ENCODE assay signal across 1 cellular context in the genomic region with DNA sequence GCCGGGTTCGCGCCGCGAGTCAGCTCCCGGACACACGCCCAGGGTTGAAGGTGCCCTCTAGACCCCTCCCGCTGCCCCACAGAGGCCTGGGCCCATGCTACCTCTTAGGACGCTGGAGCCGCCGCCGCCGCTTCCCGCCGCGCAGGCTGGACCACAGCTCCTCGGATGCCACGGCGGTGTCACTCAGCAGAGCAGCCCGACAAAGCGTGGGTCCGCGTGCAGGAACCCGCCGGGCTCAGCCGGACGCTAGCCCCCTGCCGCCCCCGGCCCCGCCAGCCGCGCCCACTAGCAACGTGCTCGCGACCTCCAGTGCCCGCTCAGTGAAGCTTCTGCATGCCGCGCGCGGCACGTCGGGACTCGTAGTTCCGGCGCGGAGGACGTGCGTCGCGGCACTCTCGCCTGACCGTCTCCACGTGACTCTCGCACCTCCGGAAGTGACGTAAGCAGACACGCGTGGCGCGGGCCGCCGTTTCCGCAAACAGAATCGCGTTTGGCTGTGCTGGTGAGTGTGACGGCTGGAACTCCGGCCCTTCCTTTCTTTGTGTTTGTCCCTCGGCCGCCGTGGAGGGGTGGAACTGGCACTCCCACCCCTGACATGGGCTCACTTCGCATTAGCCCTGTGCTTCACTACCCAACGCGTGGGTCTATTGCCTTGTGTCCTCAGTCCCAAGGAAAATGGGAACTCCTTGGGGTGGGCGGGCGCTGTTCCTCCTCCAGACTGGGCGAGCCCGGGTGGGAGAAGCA.
TF ChIP-seq lines count a peak whose summit lies in the region.

TSS of gene FAM210A (minus strand) at position 331 of the 744 bp plus-strand sequence. CDS start 44,481 bp downstream, outside the sequence.
TSS of gene RNMT (plus strand) at position 446 of the 744 bp plus-strand sequence. CDS start 4,845 bp downstream, outside the sequence.

TF ChIP-seq in HepG2, 621 proteins besides CTCF, POLR2A, EP300 and RAD21 (continued from another document and continues in another):
- peak; percentile 91 for TF ChIP-seq ASH2L (IDR thresholded peaks at IDR 0.05; ENCODE audit: insufficient read length, low read depth, low read length)
- TF ChIP-seq ZNF383 (CRISPR knock-in tag; IDR thresholded peaks at IDR 0.05; ENCODE audit: borderline replicate concordance) = no peak
- TF ChIP-seq, protein P1, sequence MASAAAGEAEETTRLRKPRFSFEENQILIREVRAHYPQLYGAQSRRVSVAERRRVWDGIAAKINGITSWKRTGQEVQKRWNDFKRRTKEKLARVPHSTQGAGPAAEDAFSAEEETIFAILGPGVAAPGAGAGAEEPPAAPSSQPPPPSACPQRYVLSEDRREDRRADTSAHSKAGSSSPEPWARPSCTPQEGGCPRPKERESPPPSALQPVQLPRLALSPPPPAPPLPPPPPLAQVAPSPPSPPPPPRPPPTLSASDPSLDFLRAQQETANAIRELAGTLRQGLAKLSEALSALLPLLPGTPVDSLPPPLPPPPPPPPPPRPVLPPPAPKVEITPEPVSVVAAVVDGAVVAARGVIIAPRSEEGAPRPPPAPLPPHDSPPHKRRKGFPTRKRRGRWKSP (CRISPR knock-in tag; IDR thresholded peaks at IDR 0.05) = peak; percentile 83; the same call in 1 of the 2 replicates
- TF ChIP-seq TOPORS (CRISPR knock-in tag; IDR thresholded peaks at IDR 0.05) = peak; percentile 80
- TF ChIP-seq ZNF138 (CRISPR knock-in tag; IDR thresholded peaks at IDR 0.05; ENCODE audit: low read depth) = peak; percentile 24; the same call in 1 of the 2 replicates
- TF ChIP-seq ZSCAN29 (CRISPR knock-in tag; conservative IDR thresholded peaks at IDR 0.05) = no peak
- TF ChIP-seq ZNF776 (CRISPR knock-in tag; IDR thresholded peaks at IDR 0.05) = peak; percentile 91
- TF ChIP-seq, protein P2, sequence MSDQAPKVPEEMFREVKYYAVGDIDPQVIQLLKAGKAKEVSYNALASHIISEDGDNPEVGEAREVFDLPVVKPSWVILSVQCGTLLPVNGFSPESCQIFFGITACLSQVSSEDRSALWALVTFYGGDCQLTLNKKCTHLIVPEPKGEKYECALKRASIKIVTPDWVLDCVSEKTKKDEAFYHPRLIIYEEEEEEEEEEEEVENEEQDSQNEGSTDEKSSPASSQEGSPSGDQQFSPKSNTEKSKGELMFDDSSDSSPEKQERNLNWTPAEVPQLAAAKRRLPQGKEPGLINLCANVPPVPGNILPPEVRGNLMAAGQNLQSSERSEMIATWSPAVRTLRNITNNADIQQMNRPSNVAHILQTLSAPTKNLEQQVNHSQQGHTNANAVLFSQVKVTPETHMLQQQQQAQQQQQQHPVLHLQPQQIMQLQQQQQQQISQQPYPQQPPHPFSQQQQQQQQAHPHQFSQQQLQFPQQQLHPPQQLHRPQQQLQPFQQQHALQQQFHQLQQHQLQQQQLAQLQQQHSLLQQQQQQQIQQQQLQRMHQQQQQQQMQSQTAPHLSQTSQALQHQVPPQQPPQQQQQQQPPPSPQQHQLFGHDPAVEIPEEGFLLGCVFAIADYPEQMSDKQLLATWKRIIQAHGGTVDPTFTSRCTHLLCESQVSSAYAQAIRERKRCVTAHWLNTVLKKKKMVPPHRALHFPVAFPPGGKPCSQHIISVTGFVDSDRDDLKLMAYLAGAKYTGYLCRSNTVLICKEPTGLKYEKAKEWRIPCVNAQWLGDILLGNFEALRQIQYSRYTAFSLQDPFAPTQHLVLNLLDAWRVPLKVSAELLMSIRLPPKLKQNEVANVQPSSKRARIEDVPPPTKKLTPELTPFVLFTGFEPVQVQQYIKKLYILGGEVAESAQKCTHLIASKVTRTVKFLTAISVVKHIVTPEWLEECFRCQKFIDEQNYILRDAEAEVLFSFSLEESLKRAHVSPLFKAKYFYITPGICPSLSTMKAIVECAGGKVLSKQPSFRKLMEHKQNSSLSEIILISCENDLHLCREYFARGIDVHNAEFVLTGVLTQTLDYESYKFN (CRISPR knock-in tag; conservative IDR thresholded peaks at IDR 0.05) = peak; percentile 67
- TF ChIP-seq, protein P3, sequence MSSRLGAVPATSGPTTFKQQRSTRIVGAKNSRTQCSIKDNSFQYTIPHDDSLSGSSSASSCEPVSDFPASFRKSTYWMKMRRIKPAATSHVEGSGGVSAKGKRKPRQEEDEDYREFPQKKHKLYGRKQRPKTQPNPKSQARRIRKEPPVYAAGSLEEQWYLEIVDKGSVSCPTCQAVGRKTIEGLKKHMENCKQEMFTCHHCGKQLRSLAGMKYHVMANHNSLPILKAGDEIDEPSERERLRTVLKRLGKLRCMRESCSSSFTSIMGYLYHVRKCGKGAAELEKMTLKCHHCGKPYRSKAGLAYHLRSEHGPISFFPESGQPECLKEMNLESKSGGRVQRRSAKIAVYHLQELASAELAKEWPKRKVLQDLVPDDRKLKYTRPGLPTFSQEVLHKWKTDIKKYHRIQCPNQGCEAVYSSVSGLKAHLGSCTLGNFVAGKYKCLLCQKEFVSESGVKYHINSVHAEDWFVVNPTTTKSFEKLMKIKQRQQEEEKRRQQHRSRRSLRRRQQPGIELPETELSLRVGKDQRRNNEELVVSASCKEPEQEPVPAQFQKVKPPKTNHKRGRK (CRISPR knock-in tag; IDR thresholded peaks at IDR 0.05) = no peak; the same call in 1 of the 2 replicates
- TF ChIP-seq RBFOX2 (IDR thresholded peaks at IDR 0.05; ENCODE audit: low read depth, low read length) = peak; percentile 94
- no peak for TF ChIP-seq CC2D1A (CRISPR knock-in tag; IDR thresholded peaks at IDR 0.05)
- no peak for TF ChIP-seq TAF15 (IDR thresholded peaks at IDR 0.05; ENCODE audit: low read depth, low read length, poor library complexity, severe bottlenecking)
- TF ChIP-seq ZFX (CRISPR knock-in tag; IDR thresholded peaks at IDR 0.05; ENCODE audit: low read depth) = peak; percentile 97
- no peak for TF ChIP-seq NONO (IDR thresholded peaks at IDR 0.05)
- TF ChIP-seq NONO (CRISPR knock-in tag; conservative IDR thresholded peaks at IDR 0.05) = peak; percentile 97
- no peak for TF ChIP-seq NFE2L1 (CRISPR knock-in tag; IDR thresholded peaks at IDR 0.05; ENCODE audit: borderline replicate concordance)
- peak; percentile 90; the same call in 1 of the 2 replicates for TF ChIP-seq ZNF747 (CRISPR knock-in tag; IDR thresholded peaks at IDR 0.05; ENCODE audit: borderline replicate concordance)
- peak; percentile 81; the same call in 1 of the 2 replicates for TF ChIP-seq ZFP36L1 (CRISPR knock-in tag; IDR thresholded peaks at IDR 0.05)
- no peak; the same call in 1 of the 2 replicates for TF ChIP-seq NR2F6 (IDR thresholded peaks at IDR 0.05)
- TF ChIP-seq NR2F6 (CRISPR knock-in tag; IDR thresholded peaks at IDR 0.05) = peak; percentile 55; the same call in 1 of the 2 replicates
- TF ChIP-seq, protein P4, sequence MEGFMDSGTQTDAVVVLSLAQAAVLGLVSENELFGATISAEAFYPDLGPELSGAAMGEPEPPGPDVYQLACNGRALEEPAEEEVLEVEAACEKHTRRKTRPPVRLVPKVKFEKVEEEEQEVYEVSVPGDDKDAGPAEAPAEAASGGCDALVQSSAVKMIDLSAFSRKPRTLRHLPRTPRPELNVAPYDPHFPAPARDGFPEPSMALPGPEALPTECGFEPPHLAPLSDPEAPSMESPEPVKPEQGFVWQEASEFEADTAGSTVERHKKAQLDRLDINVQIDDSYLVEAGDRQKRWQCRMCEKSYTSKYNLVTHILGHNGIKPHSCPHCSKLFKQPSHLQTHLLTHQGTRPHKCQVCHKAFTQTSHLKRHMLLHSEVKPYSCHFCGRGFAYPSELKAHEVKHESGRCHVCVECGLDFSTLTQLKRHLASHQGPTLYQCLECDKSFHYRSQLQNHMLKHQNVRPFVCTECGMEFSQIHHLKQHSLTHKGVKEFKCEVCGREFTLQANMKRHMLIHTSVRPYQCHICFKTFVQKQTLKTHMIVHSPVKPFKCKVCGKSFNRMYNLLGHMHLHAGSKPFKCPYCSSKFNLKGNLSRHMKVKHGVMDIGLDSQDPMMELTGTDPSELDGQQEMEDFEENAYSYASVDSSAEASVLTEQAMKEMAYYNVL (CRISPR knock-in tag; IDR thresholded peaks at IDR 0.05; ENCODE audit: borderline replicate concordance) = peak; percentile 65; the same call in 1 of the 2 replicates
- TF ChIP-seq PLSCR1 (CRISPR knock-in tag; IDR thresholded peaks at IDR 0.05; ENCODE audit: borderline replicate concordance) = no peak
- TF ChIP-seq CCAR2 (optimal IDR thresholded peaks at IDR 0.05; ENCODE audit: low read depth, low read length) = no peak
- TF ChIP-seq SP2 (CRISPR knock-in tag; IDR thresholded peaks at IDR 0.05) = peak; percentile 73
- TF ChIP-seq ZNF235 (CRISPR knock-in tag; IDR thresholded peaks at IDR 0.05; ENCODE audit: borderline replicate concordance) = 0 out of 2 replicates have a peak, but pooled peaks have one; percentile 49
- TF ChIP-seq, protein P5, sequence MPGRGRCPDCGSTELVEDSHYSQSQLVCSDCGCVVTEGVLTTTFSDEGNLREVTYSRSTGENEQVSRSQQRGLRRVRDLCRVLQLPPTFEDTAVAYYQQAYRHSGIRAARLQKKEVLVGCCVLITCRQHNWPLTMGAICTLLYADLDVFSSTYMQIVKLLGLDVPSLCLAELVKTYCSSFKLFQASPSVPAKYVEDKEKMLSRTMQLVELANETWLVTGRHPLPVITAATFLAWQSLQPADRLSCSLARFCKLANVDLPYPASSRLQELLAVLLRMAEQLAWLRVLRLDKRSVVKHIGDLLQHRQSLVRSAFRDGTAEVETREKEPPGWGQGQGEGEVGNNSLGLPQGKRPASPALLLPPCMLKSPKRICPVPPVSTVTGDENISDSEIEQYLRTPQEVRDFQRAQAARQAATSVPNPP (CRISPR knock-in tag; IDR thresholded peaks at IDR 0.05) = peak; percentile 86
- TF ChIP-seq AKAP8 (CRISPR knock-in tag; IDR thresholded peaks at IDR 0.05) = no peak
- TF ChIP-seq ZFP36L2 (CRISPR knock-in tag; IDR thresholded peaks at IDR 0.05) = 0 out of 2 replicates have a peak, but pooled peaks have one; percentile 62
- no peak for TF ChIP-seq IRF1 (CRISPR knock-in tag; IDR thresholded peaks at IDR 0.05; ENCODE audit: low read depth)
- TF ChIP-seq ZNF530 (CRISPR knock-in tag; IDR thresholded peaks at IDR 0.05; ENCODE audit: low read depth) = no peak
- peak; percentile 93; the same call in 1 of the 2 replicates for TF ChIP-seq ZNF761 (CRISPR knock-in tag; conservative IDR thresholded peaks at IDR 0.05)
- TF ChIP-seq TBX2 (CRISPR knock-in tag; IDR thresholded peaks at IDR 0.05; ENCODE audit: borderline replicate concordance) = peak; percentile 89
- peak; percentile 97 for TF ChIP-seq ERF (CRISPR knock-in tag; IDR thresholded peaks at IDR 0.05)
- no peak for TF ChIP-seq ZNF296 (CRISPR knock-in tag; conservative IDR thresholded peaks at IDR 0.05)
- peak; percentile 68; the same call in 1 of the 2 replicates for TF ChIP-seq ZSCAN9 (CRISPR knock-in tag; IDR thresholded peaks at IDR 0.05; ENCODE audit: borderline replicate concordance)
- TF ChIP-seq ZNF775 (CRISPR knock-in tag; IDR thresholded peaks at IDR 0.05; ENCODE audit: borderline replicate concordance) = no peak
- peak; percentile 80 for TF ChIP-seq IRX3 (CRISPR knock-in tag; IDR thresholded peaks at IDR 0.05; ENCODE audit: borderline replicate concordance, low read depth)
- TF ChIP-seq MXI1 (IDR thresholded peaks at IDR 0.05; ENCODE audit: borderline replicate concordance, low read depth, low read length) = peak; percentile 99
- peak; percentile 44; the same call in 1 of the 2 replicates for TF ChIP-seq SKIL (CRISPR knock-in tag; IDR thresholded peaks at IDR 0.05; ENCODE audit: borderline replicate concordance)
- no peak for TF ChIP-seq ZMAT5 (CRISPR knock-in tag; IDR thresholded peaks at IDR 0.05; ENCODE audit: borderline replicate concordance, low read depth)
- peak; percentile 88 for TF ChIP-seq SP4 (CRISPR knock-in tag; IDR thresholded peaks at IDR 0.05)
- peak; percentile 57; the same call in 1 of the 2 replicates for TF ChIP-seq THAP8 (CRISPR knock-in tag; IDR thresholded peaks at IDR 0.05; ENCODE audit: borderline replicate concordance)
